In genomic region chr2:16656784-16657391, GRCh38 we compare ENCODE assay signal across 8 cellular contexts. TPM values are rescaled to one million over a fixed set of nuclear protein-coding genes. Genes with fewer than 3 reads are reported as not detected.
DNase-seq lines count a peak whose midpoint lies in the region; ATAC-seq, FAIRE-seq and TF ChIP-seq lines count a peak whose summit lies in the region.

No MANE protein-coding gene starts in this region.

- no peaks in the 10 kb centered on the region for H3K9me3 ChIP-seq in vagina

- POLR2A ChIA-PET in WTC11 (lab: Charles Lee) = interaction anchor here (1.2 kb wide), 1 partner anchor 22 kb away, joined by 3 read pairs; no protein-coding TSS in a partner anchor

- H3K36me3 Mint-ChIP-seq in GM23338 (ENCODE audit: low read depth) = no peaks in the 10 kb centered on the region
- H3K36me3 Mint-ChIP-seq in WTC11 = no peaks in the 10 kb centered on the region
- H3K36me3 Mint-ChIP-seq in activated T-cell treated with anti-CD3 and anti-CD28 coated beads, Interleukin-2, amount 50 U/mL, for 4 hours (ENCODE audit: insufficient read depth) = no peaks in the 10 kb centered on the region

- no peaks in the 10 kb centered on the region for H4K20me1 ChIP-seq in GM23338 (replicated peaks; ENCODE audit: insufficient read depth)

- TF ChIP-seq CTCF in GM23338 (conservative IDR thresholded peaks at IDR 0.05; ENCODE audit: low read depth in 2 of 2) (no peak), vagina (IDR thresholded peaks at IDR 0.05) (no peak), WTC11 (IDR thresholded peaks at IDR 0.05) (no peak)

- H3K9me2 ChIP-seq in GM23338 (ENCODE audit: insufficient read depth) = no peaks in the 10 kb centered on the region

- intact Hi-C loops in left ventricle myocardium superior (cut with micrococcal nuclease) (no loop called here), vagina (cut with DNase I) (no loop called here)

- H3K4me1 Mint-ChIP-seq in GM23338 (peaks cover 25% of the 10 kb centered on the region), WTC11 (peaks cover 48% of the 10 kb centered on the region)
- H3K4me1 Mint-ChIP-seq in activated T-cell treated with anti-CD3 and anti-CD28 coated beads, Interleukin-2, amount 50 U/mL, for 4 hours (ENCODE audit: low read depth) = peaks cover 20% of the 10 kb centered on the region

- H3K36me3 ChIP-seq in GM23338 (ENCODE audit: insufficient read depth) = no peaks in the 10 kb centered on the region
- no peaks in the 10 kb centered on the region for H3K36me3 ChIP-seq in vagina

- H3K27me3 ChIP-seq in GM23338 (ENCODE audit: insufficient read depth) (no peaks in the 10 kb centered on the region), vagina (no peaks in the 10 kb centered on the region)

- no peak overlapping the region for H2AFZ ChIP-seq in GM23338

- H3K4me1 ChIP-seq in GM23338 (ENCODE audit: insufficient read depth) (peaks cover 7% of the 10 kb centered on the region), vagina (peaks cover 95% of the 10 kb centered on the region)

- H3K9me3 Mint-ChIP-seq in GM23338 = no peaks in the 10 kb centered on the region
- H3K9me3 Mint-ChIP-seq in WTC11 = no peaks in the 10 kb centered on the region
- no peaks in the 10 kb centered on the region for H3K9me3 Mint-ChIP-seq in activated T-cell treated with anti-CD3 and anti-CD28 coated beads, Interleukin-2, amount 50 U/mL, for 4 hours

- H3K4me2 ChIP-seq in GM23338 = no peak overlapping the region

- H3K4me3 Mint-ChIP-seq in GM23338 (no peak overlapping the region), WTC11 (no peak overlapping the region)
- H3K4me3 Mint-ChIP-seq in activated T-cell treated with anti-CD3 and anti-CD28 coated beads, Interleukin-2, amount 50 U/mL, for 4 hours = no peak overlapping the region

- FAIRE-seq in GM12891 (lab: Jason Lieb, UNC) = peak; percentile 86

- H3K27me3 Mint-ChIP-seq in GM23338 (ENCODE audit: insufficient read depth, low read depth, poor library complexity) = peaks cover 3% of the 10 kb centered on the region
- no peaks in the 10 kb centered on the region for H3K27me3 Mint-ChIP-seq in WTC11 (ENCODE audit: low read depth)
- H3K27me3 Mint-ChIP-seq in activated T-cell treated with anti-CD3 and anti-CD28 coated beads, Interleukin-2, amount 50 U/mL, for 4 hours (ENCODE audit: low read depth) = peaks cover 6% of the 10 kb centered on the region

- H3K27ac Mint-ChIP-seq in GM23338 = no peak overlapping the region
- no peak overlapping the region for H3K27ac Mint-ChIP-seq in WTC11

- CTCF ChIA-PET in WTC11 (lab: Charles Lee) = interaction anchor here (2.0 kb wide), 1 partner anchor 100 kb away, joined by 6 read pairs; no protein-coding TSS in a partner anchor

- DNase-seq in GM12891 (ENCODE audit: insufficient read length, low spot score) (peak; percentile 21), GM23338 (ENCODE audit: low spot score) (no peak), MV-4-11 (lab: John Stamatoyannopoulos, UW) (peak; percentile 96), left ventricle myocardium superior (peak; percentile 38), vagina (ENCODE audit: extremely low spot score in 2 of 2) (peak in 1 of 2 donors; percentile 83), WTC11 (ENCODE audit: low spot score) (no peak)
- DNase-seq in activated CD4-positive, CD25-positive, alpha-beta regulatory T cell (lab: John Stamatoyannopoulos, UW) = no peak
- no peak for DNase-seq in activated T-cell treated with anti-CD3 and anti-CD28 coated beads, Interleukin-2, amount 50 U/mL, for 4 hours

- ATAC-seq in GM23338 (peak; percentile 40; the same call in 1 of the 3 replicates), left ventricle myocardium superior (peak; percentile 59), WTC11 (no peak)
- no peak for ATAC-seq in activated T-cell treated with anti-CD3 and anti-CD28 coated beads, Interleukin-2, amount 50 U/mL, for 4 hours

- H3K4me3 ChIP-seq in GM23338 (no peak overlapping the region), vagina (no peak overlapping the region)

- no peak overlapping the region for H3K27ac ChIP-seq in GM23338 (ENCODE audit: low read depth)
- H3K27ac ChIP-seq in vagina = peak overlapping the region; percentile 68

- no peaks in the 10 kb centered on the region for H3F3A ChIP-seq in GM23338 (replicated peaks; ENCODE audit: low read depth)

- H3K79me2 ChIP-seq in GM23338 (replicated peaks; ENCODE audit: insufficient read depth) = no peaks in the 10 kb centered on the region

- TF ChIP-seq POLR2A in GM12891 (IDR thresholded peaks at IDR 0.05; ENCODE audit: low read depth, low read length) (no peak), vagina (IDR thresholded peaks at IDR 0.05) (no peak)

TF ChIP-seq in GM12891, 5 proteins besides CTCF, POLR2A, EP300 and RAD21:
- TF ChIP-seq PAX5 (IDR thresholded peaks at IDR 0.05; ENCODE audit: insufficient read depth, low read length, severe bottlenecking) (no peak), SPI1 (IDR thresholded peaks at IDR 0.05; ENCODE audit: low read depth, low read length) (peak; percentile 97)

TF ChIP-seq in GM23338, 12 proteins besides CTCF, POLR2A, EP300 and RAD21:
- no peak for TF ChIP-seq EZH2phosphoT487 (IDR thresholded peaks at IDR 0.05; ENCODE audit: unreplicated experiment)
- TF ChIP-seq ZNF114 (CRISPR knock-in tag; IDR thresholded peaks at IDR 0.05) = no peak
- TF ChIP-seq POLR2AphosphoS5 (IDR thresholded peaks at IDR 0.05; ENCODE audit: low read depth) = no peak
- no peak for TF ChIP-seq EZH2 (IDR thresholded peaks at IDR 0.05; ENCODE audit: low read depth, unreplicated experiment)

TF ChIP-seq in WTC11, 78 proteins besides CTCF, POLR2A, EP300 and RAD21 (continues in another document):
- TF ChIP-seq ZSCAN18 (CRISPR knock-in tag; IDR thresholded peaks at IDR 0.05) (no peak), ZNF425 (CRISPR knock-in tag; conservative IDR thresholded peaks at IDR 0.05) (no peak), NFATC4 (CRISPR knock-in tag; IDR thresholded peaks at IDR 0.05) (no peak), TCF7 (CRISPR knock-in tag; IDR thresholded peaks at IDR 0.05; ENCODE audit: low read depth) (no peak), ZNF263 (CRISPR knock-in tag; IDR thresholded peaks at IDR 0.05; ENCODE audit: low read depth) (no peak), E2F5 (CRISPR knock-in tag; IDR thresholded peaks at IDR 0.05) (no peak), CREB1 (CRISPR knock-in tag; IDR thresholded peaks at IDR 0.05) (no peak), MXD4 (CRISPR knock-in tag; IDR thresholded peaks at IDR 0.05; ENCODE audit: borderline replicate concordance) (no peak), ATF6 (CRISPR knock-in tag; IDR thresholded peaks at IDR 0.05) (no peak), HMGA2 (CRISPR knock-in tag; IDR thresholded peaks at IDR 0.05) (no peak), NFE2L1 (CRISPR knock-in tag; IDR thresholded peaks at IDR 0.05) (no peak)

RNA-seq across cellular contexts. Expression of gene CYRIA, which starts 8.7 kb away (rescaled TPM):
- polyA plus RNA-seq in GM12891 (2012; ENCODE audit: low read depth, missing spikeins) = 0.15 TPM
- total RNA-seq in GM23338 (2014; rRNA removed; shearing (Covaris generic)) = 3.9 and 5.3 TPM in 2 replicates
- polyA plus RNA-seq in GM23338 (2016; fragmentation: Nextera tagmentation; extraction: Ambion mirVana) = 1.7 and 3.0 TPM in 2 replicates
- total RNA-seq in left ventricle myocardium superior (4.6 TPM), vagina (12.5 TPM), WTC11 (2021) (6.2 to 8.3 TPM (median 7.1 TPM) in 3 replicates)
- 1 to 10 TPM in 2 of 3 donors, under 1 TPM in 1; 0.51 to 1.8 (median 1.8) TPM for total RNA-seq in activated T-cell treated with anti-CD3 and anti-CD28 coated beads, Interleukin-2, amount 50 U/mL, for 4 hours

Comparison
In these comparisons a context has a peak if more than half of its experiments do, and no peak if none do; other contexts are left out.
1. DNase-seq: peak in GM12891 (single experiment), MV-4-11 (single experiment) and left ventricle myocardium superior (single experiment); none in GM23338 (single experiment), activated CD4-positive, CD25-positive, alpha-beta regulatory T cell (0 of 4), WTC11 (single experiment) and activated T-cell treated with anti-CD3 and anti-CD28 coated beads, Interleukin-2, amount 50 U/mL, for 4 hours (single experiment).
2. ATAC-seq: peak in GM23338 (single experiment) and left ventricle myocardium superior (single experiment); none in WTC11 (single experiment) and activated T-cell treated with anti-CD3 and anti-CD28 coated beads, Interleukin-2, amount 50 U/mL, for 4 hours (0 of 2).